8 cellular contexts compared by ENCODE assay signal in genomic region chr10:111076682-111077661, GRCh38. TPM values are rescaled to one million over a fixed set of nuclear protein-coding genes. Genes with fewer than 3 reads are reported as not detected.
DNase-seq lines count a peak whose midpoint lies in the region; TF ChIP-seq lines count a peak whose summit lies in the region.

TSS of gene ADRA2A (plus strand) at chr10:111077029. CDS start at chr10:111077997, 968 bp downstream.

- H3K4me1 ChIP-seq in MM.1S (ENCODE audit: low read length) (no peaks in the 10 kb centered on the region), urinary bladder (ENCODE audit: insufficient read depth) (peaks cover 2% of the 10 kb centered on the region)

- no peaks in the 10 kb centered on the region for H3K79me2 ChIP-seq in MM.1S (ENCODE audit: low read length)

- H2AFZ ChIP-seq in MM.1S (ENCODE audit: low read length), result peak within 1 kb of the TSS; percentile 69

- H3F3A ChIP-seq in MM.1S (ENCODE audit: insufficient read depth, low read length), result no peaks in the 10 kb centered on the region

- H3K9me3 ChIP-seq in MM.1S (replicated peaks; ENCODE audit: insufficient read depth, low read length) (no peaks in the 10 kb centered on the region), WERI-Rb-1 (ENCODE audit: severe bottlenecking) (no peaks in the 10 kb centered on the region)

- under 1% methylated on average over 89 of the region's 89 CpGs for WGBS in urinary bladder

- H3K9me2 ChIP-seq in MM.1S (replicated peaks; ENCODE audit: insufficient read depth, low read length), result no peaks in the 10 kb centered on the region

- H4K20me1 ChIP-seq in MM.1S (ENCODE audit: insufficient read depth, low read length), result no peaks in the 10 kb centered on the region

- H3K4me3 ChIP-seq in MM.1S (ENCODE audit: low read length) (peak within 1 kb of the TSS; percentile 60), WERI-Rb-1 (ENCODE audit: low read depth, low read length) (peak within 1 kb of the TSS; percentile 78), epithelial cell of proximal tubule (ENCODE audit: low read depth, low read length) (peak within 1 kb of the TSS; percentile 47), urinary bladder (ENCODE audit: low read depth, low read length) (peak within 1 kb of the TSS; percentile 44)

- H3K36me3 ChIP-seq in MM.1S (replicated peaks; ENCODE audit: insufficient read depth, low read length) (no peaks in the 10 kb centered on the region), WERI-Rb-1 (peaks cover 4% of the 10 kb centered on the region), urinary bladder (ENCODE audit: insufficient read depth) (no peaks in the 10 kb centered on the region)

- peak; percentile 49 for DNase-seq in ACHN
- peak; percentile 72 for DNase-seq in GM13976 (ENCODE audit: low spot score)
- peak; percentile 52 for DNase-seq in MM.1S
- peak; percentile 85 for DNase-seq in WERI-Rb-1
- peak; percentile 23 for DNase-seq in epithelial cell of proximal tubule (ENCODE audit: low read depth)
- peak; percentile 89 for DNase-seq in mucosa of gallbladder (ENCODE audit: low spot score)
- no peak for DNase-seq in NCI-H774 (lab: John Stamatoyannopoulos, UW)

- peak within 1 kb of the TSS; percentile 84 for H3K4me2 ChIP-seq in MM.1S (ENCODE audit: low read depth, low read length)

- H3K27me3 ChIP-seq in MM.1S (replicated peaks; ENCODE audit: insufficient read depth, low read length), result no peaks in the 10 kb centered on the region
- peaks cover 2% of the 10 kb centered on the region for H3K27me3 ChIP-seq in WERI-Rb-1 (ENCODE audit: insufficient read depth, low read depth, severe bottlenecking)

- H3K27ac ChIP-seq in MM.1S (ENCODE audit: low read length) (no peak within 1 kb of the TSS), WERI-Rb-1 (peak within 1 kb of the TSS; percentile 41), urinary bladder (ENCODE audit: low read depth) (no peak within 1 kb of the TSS)

- TF ChIP-seq CTCF in GM13976 (IDR thresholded peaks at IDR 0.05; ENCODE audit: borderline replicate concordance, control extremely low read depth, extremely low read depth, insufficient read depth, missing control alignments) (no peak), MM.1S (IDR thresholded peaks at IDR 0.05; ENCODE audit: low read length) (no peak), WERI-Rb-1 (IDR thresholded peaks at IDR 0.05; ENCODE audit: low read depth, low read length) (peak; percentile 58; the same call in 1 of the 2 replicates), epithelial cell of proximal tubule (conservative IDR thresholded peaks at IDR 0.05; ENCODE audit: low read depth, low read length) (no peak)

- H3K9ac ChIP-seq in MM.1S (ENCODE audit: low read length), result peak within 1 kb of the TSS; percentile 27; the same call in 1 of the 2 replicates

- in situ Hi-C loops in ACHN (cut with HindIII; ENCODE audit: low pct_ligation_motif_present, low pct_unique_long_range_greater_than_20kb, low sequenced_read_pairs) (no loop called here), GM13976 (cut with MboI; ENCODE audit: low sequenced_read_pairs, unreplicated experiment) (no loop called here)

RNA-seq across cellular contexts. Expression of gene ADRA2A, which starts in this region (rescaled TPM):
- total RNA-seq in epithelial cell of proximal tubule (0.06 TPM in 1 of 2 replicates, not detected in the other), mucosa of gallbladder (346 TPM), urinary bladder (3.6 TPM)
- polyA plus RNA-seq in urinary bladder, result 15.0 TPM

Comparison
In these comparisons a context has a peak if more than half of its experiments do, and no peak if none do; other contexts are left out.
1. RNA of gene ADRA2A (total RNA-seq): 346 TPM in mucosa of gallbladder (single experiment); 3.6 TPM in urinary bladder (single experiment) and 0.06 TPM in epithelial cell of proximal tubule; every median in the first group is over 10 times any median in the second.
2. Peak in DNase-seq and H3K4me3 ChIP-seq in epithelial cell of proximal tubule; RNA of the gene not detected or under 1 TPM.
3. Peak in every context shown above with its lines, with median percentiles within 50 percentile points of each other: H3K4me3 ChIP-seq.